In the genomic region with DNA sequence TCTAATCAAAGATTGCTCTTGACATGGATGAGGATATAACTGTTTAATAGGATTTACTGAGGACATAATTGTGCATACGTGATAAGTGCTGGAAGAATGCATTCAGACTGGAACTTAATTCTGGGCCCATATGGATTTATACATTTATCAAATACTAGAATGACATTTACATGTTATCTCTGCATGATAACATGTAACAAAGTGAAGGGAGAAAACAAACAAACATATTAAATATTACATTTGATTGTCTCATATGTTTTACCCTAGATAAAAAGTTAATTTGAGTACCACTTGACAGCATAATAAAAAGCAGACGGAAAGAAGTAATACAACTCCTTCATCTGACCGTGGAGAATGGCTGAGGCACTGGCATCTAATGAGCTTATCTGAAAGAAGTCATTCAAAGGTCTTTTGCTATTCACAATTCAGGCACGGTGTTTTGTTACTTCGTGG, we compare ENCODE assay signal across 21 cellular contexts.
"Had no signal": no experiment of that assay in that cellular context is flagged by ENCODE, and none has a peak within 500 bp of the region (broad histone marks: within the 10 kb centered on the region; RNA-seq: fewer than 3 reads in every experiment).

No MANE protein-coding gene starts in this region.

- H3K9me3 ChIP-seq: left ventricle myocardium inferior, lower lobe of right lung, neutrophil, spleen, stomach, thoracic aorta, transverse colon had no signal

- H3K4me3 Mint-ChIP-seq: dendritic cell treated with granulocyte-macrophage colony-stimulating factor and Interleukin-4, amounts not matched to agents 40 ng/mL and 50 ng/mL, for 4 days; memory B cell; nephron had no signal

- H3K27me3 ChIP-seq: foreskin keratinocyte, hepatocyte, neutrophil, spleen, stomach, transverse colon had no signal

- ATAC-seq: foreskin keratinocyte, left cardiac atrium, lower lobe of right lung, sciatic nerve had no signal

- H3K27ac ChIP-seq: foreskin keratinocyte, hepatocyte, left ventricle myocardium inferior, lower lobe of right lung, neutrophil, spleen, stomach, thoracic aorta, transverse colon had no signal

- H3K4me1 ChIP-seq: foreskin keratinocyte, lower lobe of right lung, spleen, stomach, transverse colon had no signal

- H3K9me3 Mint-ChIP-seq: dendritic cell treated with granulocyte-macrophage colony-stimulating factor and Interleukin-4, amounts not matched to agents 40 ng/mL and 50 ng/mL, for 4 days; memory B cell; nephron had no signal

- H3K4me3 ChIP-seq: hepatocyte, left ventricle myocardium inferior, lower lobe of right lung, spleen, stomach, thoracic aorta, transverse colon had no signal

- DNase-seq: foreskin keratinocyte; head of caudate nucleus; kidney; left cardiac atrium; left ventricle myocardium inferior; lower lobe of right lung; midbrain; spleen; stimulated activated CD4-positive, alpha-beta T cell treated with anti-CD3 and anti-CD28 coated beads, Interleukin-15, amount 100 ng/mL, for 24 hours; stimulated activated CD4-positive, alpha-beta T cell treated with anti-CD3 and anti-CD28 coated beads, Interleukin-2, amount 100 ng/mL, for 24 hours; stimulated activated naive CD4-positive, alpha-beta T cell; stomach; substantia nigra; transverse colon had no signal

- H3K36me3 ChIP-seq: left ventricle myocardium inferior, lower lobe of right lung, thoracic aorta, transverse colon had no signal

- H3K27me3 Mint-ChIP-seq: dendritic cell treated with granulocyte-macrophage colony-stimulating factor and Interleukin-4, amounts not matched to agents 40 ng/mL and 50 ng/mL, for 4 days; memory B cell had no signal

- H3K27ac Mint-ChIP-seq: dendritic cell treated with granulocyte-macrophage colony-stimulating factor and Interleukin-4, amounts not matched to agents 40 ng/mL and 50 ng/mL, for 4 days; memory B cell; nephron had no signal
